In genomic region chr19:718251-719024, GRCh38 we compare ENCODE assay signal across 16 cellular contexts. TPM values are rescaled to one million over a fixed set of nuclear protein-coding genes. Genes with fewer than 3 reads are reported as not detected.
DNase-seq lines count a peak whose midpoint lies in the region; ATAC-seq and TF ChIP-seq lines count a peak whose summit lies in the region.
"Had no signal": no experiment of that assay in that cellular context is flagged by ENCODE, and none has a peak within 500 bp of the region (broad histone marks: within the 10 kb centered on the region; RNA-seq: fewer than 3 reads in every experiment).

No MANE protein-coding gene starts in this region.

- peaks cover 18% of the 10 kb centered on the region for H3K36me3 ChIP-seq in BLaER1
- no peaks in the 10 kb centered on the region for H3K36me3 ChIP-seq in adrenal gland (replicated peaks in 1 of 2)
- no peaks in the 10 kb centered on the region for H3K36me3 ChIP-seq in right atrium auricular region
- H3K36me3 ChIP-seq in ovary, result no peaks in the 10 kb centered on the region
- H3K36me3 ChIP-seq: neutrophil had no signal

- H3K9me3 ChIP-seq in BLaER1 (peaks cover 11% of the 10 kb centered on the region), adrenal gland (replicated peaks in 1 of 3) (no peaks in the 10 kb centered on the region), right atrium auricular region (peaks cover 0 to 8% of the 10 kb centered on the region in 2 donors), ovary (no peaks in the 10 kb centered on the region)
- H3K9me3 ChIP-seq: neutrophil had no signal

- intact Hi-C loops in adrenal gland (cut with DNase I), result no loop called here
- intact Hi-C loops in ovary (cut with DNase I), result no loop called here

- H4K20me1 ChIP-seq in BLaER1, result peaks cover 71% of the 10 kb centered on the region

- ATAC-seq in GM21515 (IDR thresholded peaks at IDR 0.05; ENCODE audit: unreplicated experiment), result no peak
- ATAC-seq: foreskin keratinocyte had no signal

- H3K27ac ChIP-seq in BLaER1 (peak overlapping the region; percentile 43), adrenal gland (peak overlapping the region; percentile 30 to 95 (median 86)), right atrium auricular region (peak overlapping the region; percentile 63 to 69), ovary (peak overlapping the region; percentile 92 to 96)
- H3K27ac ChIP-seq: foreskin keratinocyte, HL-60, neutrophil had no signal

- H3K4me3 ChIP-seq in BLaER1 (peak overlapping the region; percentile 41), adrenal gland (no peak overlapping the region), right atrium auricular region (peak overlapping the region in 1 of 2 donors; percentile 17), ovary (no peak overlapping the region)

- peak in 6 of 7 donors; percentile 65 to 80 (median 76) for DNase-seq in adrenal gland
- peak; percentile 71 for DNase-seq in right atrium auricular region (ENCODE audit: low spot score)
- DNase-seq in ovary, result peak in 4 of 5 donors; percentile 51 to 63 (median 58)
- no peak for DNase-seq in iPS-NIHi7 (ENCODE audit: extremely low spot score)
- no peak for DNase-seq in amniotic stem cell (lab: John Stamatoyannopoulos, UW)
- no peak for DNase-seq in DMS114 treated with DMSO at 0.1 percent for 48 hours (lab: John Stamatoyannopoulos, UW; ENCODE audit: unreplicated experiment)
- DNase-seq: activated CD4-positive, CD25-positive, alpha-beta regulatory T cell treated with anti-CD3 and anti-CD28 coated beads, Interleukin-2, amount 50 U/mL, for 72 hours; foreskin keratinocyte; islet precursor cell; NCI-H2081 treated with DMSO at 0.1 percent for 48 hours; stimulated activated CD4-positive, alpha-beta T cell treated with anti-CD3 and anti-CD28 coated beads, Interleukin-12 subunit alpha, Interleukin-12 subunit beta, amount 100 ng/mL, for 4 hours had no signal

- H3K9ac ChIP-seq in BLaER1, result peak overlapping the region; percentile 57; the same call in 1 of the 2 replicates

- 30 to 44% (median 36%) methylated on average over 20 to 27 of the region's 27 CpGs for WGBS in adrenal gland, 4 donors
- WGBS in ovary, 3 donors, result 28 to 32% (median 31%) methylated on average over 25 to 27 of the region's 27 CpGs

- H3K4me1 ChIP-seq in BLaER1 (peaks cover 76% of the 10 kb centered on the region), adrenal gland (replicated peaks in 1 of 2) (peaks cover 21 to 30% of the 10 kb centered on the region in 2 donors), right atrium auricular region (peaks cover 0 to 44% of the 10 kb centered on the region in 2 donors), ovary (ENCODE audit: insufficient read depth) (peaks cover 18% of the 10 kb centered on the region)
- H3K4me1 ChIP-seq: foreskin keratinocyte had no signal

- TF ChIP-seq EP300 in ovary (IDR thresholded peaks at IDR 0.05), result no peak

- TF ChIP-seq POLR2A in adrenal gland (IDR thresholded peaks at IDR 0.05) (peak in 1 of 2 donors; percentile 37), ovary (IDR thresholded peaks at IDR 0.05) (no peak)

- no peak for TF ChIP-seq CTCF in adrenal gland (IDR thresholded peaks at IDR 0.05)
- no peak for TF ChIP-seq CTCF in right atrium auricular region (IDR thresholded peaks at IDR 0.05)
- TF ChIP-seq CTCF in ovary (IDR thresholded peaks at IDR 0.05), result no peak

- peak overlapping the region; percentile 89 for H3K4me2 ChIP-seq in BLaER1

- H3K27me3 ChIP-seq in BLaER1 (no peaks in the 10 kb centered on the region), adrenal gland (no peaks in the 10 kb centered on the region), right atrium auricular region (peaks cover 3 to 9% of the 10 kb centered on the region in 2 donors), ovary (no peaks in the 10 kb centered on the region)

RNA-seq across cellular contexts. Expression of gene PALM, which starts 9.7 kb away (rescaled TPM):
- total RNA-seq in adrenal gland (10 to 100 TPM; 27.2 to 63.3 (median 50.8) TPM), right atrium auricular region (10 to 100 TPM; 28.7 to 64.9 TPM), ovary (100 to 1,000 TPM in 5 of 7 donors, 10 to 100 TPM in 2; 36.1 to 169 (median 126) TPM)
- polyA plus RNA-seq in adrenal gland (10 to 100 TPM in 2 of 3 donors, 1 to 10 TPM in 1; 3.9 to 72.2 (median 49.7) TPM), ovary (10 to 100 TPM in 1 of 2 donors, 1 to 10 TPM in 1; 2.9 to 66.9 TPM)

RNA-seq across cellular contexts. Expression of gene PRSS57, which starts 23.2 kb away (rescaled TPM):
- under 1 TPM in 1 of 8 donors, not detected in 7; 0.51 TPM for total RNA-seq in adrenal gland
- under 1 TPM in 1 of 3 donors, not detected in 2; 0.13 TPM for polyA plus RNA-seq in adrenal gland
- total RNA-seq in right atrium auricular region, result not detected
- under 1 TPM in 1 of 7 donors, not detected in 6; 0.33 TPM for total RNA-seq in ovary
- polyA plus RNA-seq in ovary, result under 1 TPM in 1 of 2 donors, not detected in 1; 0.07 TPM
- total RNA-seq: foreskin keratinocyte, urinary bladder had no signal
- polyA plus RNA-seq: foreskin keratinocyte, urinary bladder had no signal

RNA-seq across cellular contexts. Expression of gene MISP, which starts 32.5 kb away (rescaled TPM):
- under 1 TPM in 3 of 8 donors, not detected in 5; 0.11 to 0.43 (median 0.18) TPM for total RNA-seq in adrenal gland
- polyA plus RNA-seq in adrenal gland, result under 1 TPM in 2 of 3 donors, not detected in 1; 0.08 to 0.10 TPM
- total RNA-seq in right atrium auricular region, result 1 to 10 TPM in 1 of 2 donors, under 1 TPM in 1; 0.96 to 1.5 TPM
- 10 to 100 TPM in 1 of 7 donors, 1 to 10 TPM in 3, under 1 TPM in 3; 0.08 to 44.0 (median 1.4) TPM for total RNA-seq in ovary
- under 1 TPM; 0.12 to 0.19 TPM for polyA plus RNA-seq in ovary

RNA-seq across cellular contexts. Expression of gene FSTL3, which starts 42.2 kb away (rescaled TPM):
- 100 to 1,000 TPM in 7 of 8 donors, 10 to 100 TPM in 1; 87.4 to 464 (median 176) TPM for total RNA-seq in adrenal gland
- polyA plus RNA-seq in adrenal gland, result 100 to 1,000 TPM; 119 to 405 (median 225) TPM
- total RNA-seq in right atrium auricular region, result 100 to 1,000 TPM in 1 of 2 donors, 10 to 100 TPM in 1; 64.4 to 437 TPM
- 100 to 1,000 TPM in 1 of 7 donors, 10 to 100 TPM in 6; 21.3 to 141 (median 45.7) TPM for total RNA-seq in ovary
- polyA plus RNA-seq in ovary, result 10 to 100 TPM; 16.9 to 22.6 TPM

RNA-seq across cellular contexts. Expression of gene RNF126, which starts 55.4 kb away (rescaled TPM):
- total RNA-seq in adrenal gland (10 to 100 TPM; 28.4 to 76.4 (median 43.1) TPM), right atrium auricular region (10 to 100 TPM; 53.3 to 68.5 TPM), ovary (10 to 100 TPM; 26.6 to 52.2 (median 34.5) TPM)
- polyA plus RNA-seq in adrenal gland (10 to 100 TPM in 2 of 3 donors, 1 to 10 TPM in 1; 9.3 to 53.5 (median 51.6) TPM), ovary (10 to 100 TPM in 1 of 2 donors, 1 to 10 TPM in 1; 1.5 to 29.4 TPM)

Comparison
In these comparisons a context has a peak if more than half of its experiments do, and no peak if none do; other contexts are left out.
1. H3K27ac ChIP-seq: peak in every context shown above with its lines; median percentile 94 in ovary; 86 in adrenal gland; 66 in right atrium auricular region; 43 in BLaER1.
2. DNase-seq: peak in adrenal gland (6 of 7), right atrium auricular region (single experiment) and ovary (4 of 5); none in iPS-NIHi7 (single experiment), amniotic stem cell (single experiment) and DMS114 treated with DMSO at 0.1 percent for 48 hours (single experiment).